Comparison of ENCODE assay signal across 21 cellular contexts in the genomic region with DNA sequence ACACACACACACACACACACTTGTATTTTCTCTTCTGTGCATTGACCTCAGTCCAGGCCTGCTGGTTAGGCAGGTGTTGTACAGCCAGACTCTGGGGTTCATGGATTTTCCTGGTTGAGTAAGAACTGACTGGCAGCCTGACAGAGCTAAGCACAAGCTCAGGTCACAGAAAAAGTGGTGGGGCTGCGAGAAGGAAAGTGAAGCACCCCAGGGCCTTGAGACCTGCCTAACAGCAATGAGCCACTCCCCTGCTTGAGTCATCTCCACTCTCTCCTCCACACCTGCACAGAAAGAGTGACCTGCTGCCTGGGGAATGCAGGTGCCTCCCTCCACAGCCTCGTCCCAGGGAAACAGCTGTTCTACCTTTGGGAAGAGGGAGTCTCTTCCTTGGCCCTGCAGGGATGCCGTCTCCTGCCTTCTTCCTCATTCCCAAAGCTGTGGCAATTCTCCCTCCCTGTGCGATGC.
DNase-seq lines count a peak whose midpoint lies in the region; TF ChIP-seq lines count a peak whose summit lies in the region.
"Had no signal": no experiment of that assay in that cellular context is flagged by ENCODE, and none has a peak within 500 bp of the region (broad histone marks: within the 10 kb centered on the region; RNA-seq: fewer than 3 reads in every experiment).

No MANE protein-coding gene starts in this region.

- TF ChIP-seq CTCF in Calu3 (IDR thresholded peaks at IDR 0.05; ENCODE audit: unreplicated experiment): no peak
- TF ChIP-seq CTCF in glutamatergic neuron (IDR thresholded peaks at IDR 0.05; ENCODE audit: partially characterized antibody, unreplicated experiment): no peak
- TF ChIP-seq CTCF in neural progenitor cell (IDR thresholded peaks at IDR 0.05): no peak
- TF ChIP-seq CTCF in osteoblast (IDR thresholded peaks at IDR 0.05; ENCODE audit: extremely low read depth, low read depth, low read length): no peak

- H3K4me2 ChIP-seq in neural progenitor cell (no peak overlapping the region), osteoblast (ENCODE audit: insufficient read depth, low read length) (no peak overlapping the region)
- H3K4me2 ChIP-seq: SK-N-SH had no signal

- H3K27me3 ChIP-seq in neural progenitor cell (no peaks in the 10 kb centered on the region), osteoblast (ENCODE audit: insufficient read depth, low read length) (peaks cover 38% of the 10 kb centered on the region)
- H3K27me3 ChIP-seq: BE2C had no signal

- H3K27ac Mint-ChIP-seq in Calu3 (ENCODE audit: unreplicated experiment): peak overlapping the region; percentile 52
- peak overlapping the region; percentile 68 for H3K27ac Mint-ChIP-seq in glutamatergic neuron (ENCODE audit: unreplicated experiment)
- H3K27ac Mint-ChIP-seq in neural progenitor cell: peak overlapping the region; percentile 80
- H3K27ac Mint-ChIP-seq: activated naive CD8-positive, alpha-beta T cell treated with anti-CD3 and anti-CD28 coated beads for 36 hours had no signal

- intact Hi-C loops in Calu3 (cut with micrococcal nuclease; ENCODE audit: unreplicated experiment): loop anchor here (2.0 kb wide), 1 partner anchor 90 kb away; no protein-coding TSS in a partner anchor

- no peaks in the 10 kb centered on the region for H3K9me3 Mint-ChIP-seq in Calu3 (ENCODE audit: low read depth, unreplicated experiment)
- H3K9me3 Mint-ChIP-seq in glutamatergic neuron (ENCODE audit: unreplicated experiment): peaks cover 3% of the 10 kb centered on the region
- no peaks in the 10 kb centered on the region for H3K9me3 Mint-ChIP-seq in neural progenitor cell
- H3K9me3 Mint-ChIP-seq: activated naive CD8-positive, alpha-beta T cell treated with anti-CD3 and anti-CD28 coated beads for 36 hours had no signal

- no peak overlapping the region for H2AFZ ChIP-seq in neural progenitor cell (replicated peaks)
- no peak overlapping the region for H2AFZ ChIP-seq in osteoblast (ENCODE audit: low read length)

- H3K9me3 ChIP-seq in neural progenitor cell (ENCODE audit: low read depth) (no peaks in the 10 kb centered on the region), osteoblast (ENCODE audit: low read depth, low read length) (no peaks in the 10 kb centered on the region)
- H3K9me3 ChIP-seq: BE2C, SK-N-SH had no signal

- H3K4me3 Mint-ChIP-seq in Calu3 (ENCODE audit: low read depth, unreplicated experiment) (peak overlapping the region; percentile 27), glutamatergic neuron (ENCODE audit: unreplicated experiment) (no peak overlapping the region), neural progenitor cell (peak overlapping the region; percentile 72)
- H3K4me3 Mint-ChIP-seq: activated naive CD8-positive, alpha-beta T cell treated with anti-CD3 and anti-CD28 coated beads for 36 hours had no signal

- no peaks in the 10 kb centered on the region for H3K36me3 ChIP-seq in neural progenitor cell
- H3K36me3 ChIP-seq in osteoblast (ENCODE audit: insufficient read depth, low read length): no peaks in the 10 kb centered on the region
- H3K36me3 ChIP-seq: BE2C had no signal

- no peak overlapping the region for H3K4me3 ChIP-seq in neural progenitor cell
- no peak overlapping the region for H3K4me3 ChIP-seq in osteoblast (ENCODE audit: insufficient read depth, low read length)

- CTCF ChIA-PET in Calu3 (lab: Charles Lee): interaction anchor here (0.8 to 1.5 kb wide), 3 partner anchors 9 to 126 kb away, joined by 3 to 5 read pairs (median 4); no protein-coding TSS in a partner anchor

- H3K4me1 ChIP-seq in neural progenitor cell: peaks cover 7% of the 10 kb centered on the region
- peaks cover 13% of the 10 kb centered on the region for H3K4me1 ChIP-seq in osteoblast (ENCODE audit: insufficient read depth, low read length)
- H3K4me1 ChIP-seq: BE2C had no signal

- BruUV-seq in Calu3 (replicated peaks; lab: Mats Ljungman, UMichigan): no TSS peak

- H4K20me1 ChIP-seq in neural progenitor cell (ENCODE audit: low read depth): no peaks in the 10 kb centered on the region
- H4K20me1 ChIP-seq in osteoblast (ENCODE audit: insufficient read depth, low read length): no peaks in the 10 kb centered on the region

- H3K27me3 Mint-ChIP-seq in Calu3 (ENCODE audit: unreplicated experiment) (peaks cover 2% of the 10 kb centered on the region), glutamatergic neuron (ENCODE audit: unreplicated experiment) (peaks cover 4% of the 10 kb centered on the region), neural progenitor cell (ENCODE audit: insufficient read depth, low read depth) (peaks cover 8% of the 10 kb centered on the region)

- H3K36me3 Mint-ChIP-seq in Calu3 (ENCODE audit: insufficient read depth, unreplicated experiment) (peaks cover 10% of the 10 kb centered on the region), glutamatergic neuron (ENCODE audit: unreplicated experiment) (no peaks in the 10 kb centered on the region), neural progenitor cell (no peaks in the 10 kb centered on the region)
- H3K36me3 Mint-ChIP-seq: activated naive CD8-positive, alpha-beta T cell treated with anti-CD3 and anti-CD28 coated beads for 36 hours had no signal

- peaks cover 45% of the 10 kb centered on the region for H3K4me1 Mint-ChIP-seq in Calu3 (ENCODE audit: low read depth, unreplicated experiment)
- peaks cover 2% of the 10 kb centered on the region for H3K4me1 Mint-ChIP-seq in glutamatergic neuron (ENCODE audit: low read depth, unreplicated experiment)
- peaks cover 20% of the 10 kb centered on the region for H3K4me1 Mint-ChIP-seq in neural progenitor cell

- H3F3A ChIP-seq in neural progenitor cell (ENCODE audit: low read depth): no peaks in the 10 kb centered on the region

- no peaks in the 10 kb centered on the region for H3K79me2 ChIP-seq in neural progenitor cell (ENCODE audit: low read depth)
- H3K79me2 ChIP-seq in osteoblast (ENCODE audit: insufficient read depth, low read length): no peaks in the 10 kb centered on the region

- H3K9ac ChIP-seq in neural progenitor cell: no peak overlapping the region
- H3K9ac ChIP-seq: SK-N-SH had no signal

- no peak overlapping the region for H3K27ac ChIP-seq in neural progenitor cell
- no peak overlapping the region for H3K27ac ChIP-seq in osteoblast (ENCODE audit: low read depth, low read length)

- DNase-seq in Calu3 (peak; percentile 78), SW480 (ENCODE audit: low spot score) (peak; percentile 85), glutamatergic neuron (no peak), neural progenitor cell (ENCODE audit: low spot score) (no peak), GM19238 (ENCODE audit: insufficient read length, low spot score) (no peak), osteoblast (ENCODE audit: insufficient read length, low spot score, missing footprints) (no peak), middle frontal gyrus (ENCODE audit: extremely low spot score, low spot score) (no peak)
- DNase-seq in activated CD4-positive, alpha-beta T cell treated with anti-CD3 and anti-CD28 coated beads for 4 hours: no peak
- DNase-seq: activated CD4-positive, CD25-positive, alpha-beta regulatory T cell; activated naive CD8-positive, alpha-beta T cell treated with anti-CD3 and anti-CD28 coated beads for 36 hours; BE2C; cortex of kidney; left cardiac atrium; NCI-H1417 treated with DMSO at 0.1 percent for 48 hours; NCI-H2171; NCI-H774; occipital lobe; SK-N-SH; stimulated activated CD4-positive, alpha-beta T cell treated with anti-CD3 and anti-CD28 coated beads, Interleukin-2, amount 100 ng/mL, for 24 hours; stimulated activated naive CD4-positive, alpha-beta T cell treated with Interleukin-2 at 50 U/mL for 16 hours; T1000 had no signal

Comparison
In these comparisons a context has a peak if more than half of its experiments do, and no peak if none do; other contexts are left out.
1. DNase-seq: peak in Calu3 (single experiment) and SW480 (single experiment); none in glutamatergic neuron (single experiment), neural progenitor cell (single experiment), GM19238 (single experiment), osteoblast (single experiment), middle frontal gyrus (single experiment) and activated CD4-positive, alpha-beta T cell treated with anti-CD3 and anti-CD28 coated beads for 4 hours (0 of 2).
2. Peak in every context shown above with its lines, with median percentiles within 50 percentile points of each other: H3K27ac Mint-ChIP-seq.